11 cellular contexts compared by ENCODE assay signal in the genomic region with DNA sequence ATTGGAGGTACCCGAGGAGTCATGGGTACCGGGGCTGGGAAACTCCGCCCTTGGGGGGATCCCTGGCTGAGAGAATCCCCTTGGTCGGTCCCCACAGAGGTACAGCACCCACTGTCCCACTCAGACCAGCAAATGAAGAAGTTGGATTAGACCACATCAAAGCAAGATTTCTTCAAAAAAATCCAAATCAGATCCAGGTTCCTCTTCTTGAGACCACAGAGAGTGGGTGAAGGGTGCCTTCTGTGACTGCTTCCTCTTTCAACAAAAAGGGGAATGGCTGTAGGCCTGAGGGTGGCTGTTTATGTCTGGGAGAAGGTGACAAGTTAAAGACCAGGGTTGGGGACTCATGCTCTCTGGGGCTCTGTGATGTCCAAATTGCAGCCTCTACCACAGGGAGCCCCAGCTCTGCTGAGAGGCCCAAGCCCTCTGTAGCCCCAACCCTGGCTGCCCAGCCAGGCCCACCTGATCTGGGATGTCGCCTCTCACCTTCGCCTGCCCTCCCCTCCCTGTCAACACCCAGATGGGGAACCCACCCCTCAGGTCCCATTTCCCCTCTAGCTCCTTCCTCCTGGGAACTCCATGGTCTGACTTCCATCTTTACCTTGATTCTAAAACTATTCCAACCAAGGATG. TPM values are rescaled to one million over a fixed set of nuclear protein-coding genes. Genes with fewer than 3 reads are reported as not detected.
A peak's percentile ranks its signal among the peaks of the same experiment; 100 is the strongest.
DNase-seq lines count a peak whose midpoint lies in the region; ATAC-seq, FAIRE-seq and TF ChIP-seq lines count a peak whose summit lies in the region.
"Had no signal": no experiment of that assay in that cellular context is flagged by ENCODE, and none has a peak within 500 bp of the region (broad histone marks: within the 10 kb centered on the region; RNA-seq: fewer than 3 reads in every experiment).

No MANE protein-coding gene starts in this region.

- DNase-seq in GM10248 (ENCODE audit: extremely low spot score) (peak; percentile 83), GM20000 (ENCODE audit: low spot score) (peak; percentile 69), cortex of kidney (lab: John Stamatoyannopoulos, UW) (no peak), RWPE1 (ENCODE audit: low spot score) (no peak), urothelium cell line (ENCODE audit: low spot score) (no peak), osteoblast (ENCODE audit: insufficient read length, low spot score, missing footprints) (no peak)
- no peak for DNase-seq in central memory CD8-positive, alpha-beta T cell (ENCODE audit: low spot score in 2 of 2)
- DNase-seq: DMS53, stomach had no signal

- no peak overlapping the region for H3K4me3 Mint-ChIP-seq in central memory CD8-positive, alpha-beta T cell
- H3K4me3 Mint-ChIP-seq: neural crest cell had no signal

- TF ChIP-seq CTCF in GM10248 (IDR thresholded peaks at IDR 0.05; ENCODE audit: control extremely low read depth, extremely low read depth, low read depth, missing control alignments), result no peak
- TF ChIP-seq CTCF in GM20000 (IDR thresholded peaks at IDR 0.05; ENCODE audit: extremely low read depth, missing control alignments), result no peak
- no peak for TF ChIP-seq CTCF in RWPE1 (conservative IDR thresholded peaks at IDR 0.05; ENCODE audit: low read depth)
- TF ChIP-seq CTCF in osteoblast (IDR thresholded peaks at IDR 0.05; ENCODE audit: extremely low read depth, low read depth, low read length), result no peak

- no peak overlapping the region for H3K4me3 ChIP-seq in osteoblast (ENCODE audit: insufficient read depth, low read length)
- H3K4me3 ChIP-seq: stomach had no signal

- POLR2A ChIA-PET in GM10248 (lab: Yijun Ruan, JAX), result no interaction called here
- POLR2A ChIA-PET in RWPE1 (lab: Yijun Ruan, JAX; ENCODE audit: low non-redundant PET), result no interaction called here

- CTCF ChIA-PET in GM10248 (lab: Yijun Ruan, JAX), result no interaction called here
- CTCF ChIA-PET in RWPE1 (lab: Yijun Ruan, JAX), result interaction anchor here (0.6 kb wide), 2 partner anchors 121 to 285 kb away, joined by 3 read pairs; no protein-coding TSS in a partner anchor

- no peaks in the 10 kb centered on the region for H3K4me1 ChIP-seq in osteoblast (ENCODE audit: insufficient read depth, low read length)

- no peaks in the 10 kb centered on the region for H3K27me3 Mint-ChIP-seq in central memory CD8-positive, alpha-beta T cell

- peaks cover 1% of the 10 kb centered on the region for H3K36me3 Mint-ChIP-seq in central memory CD8-positive, alpha-beta T cell (ENCODE audit: insufficient read depth)

- no peak overlapping the region for H2AFZ ChIP-seq in osteoblast (ENCODE audit: low read length)

- H3K79me2 ChIP-seq in osteoblast (ENCODE audit: insufficient read depth, low read length), result no peaks in the 10 kb centered on the region

- no peak overlapping the region for H3K27ac Mint-ChIP-seq in central memory CD8-positive, alpha-beta T cell (ENCODE audit: low read depth)

- H4K20me1 ChIP-seq in osteoblast (ENCODE audit: insufficient read depth, low read length), result no peaks in the 10 kb centered on the region

- no peaks in the 10 kb centered on the region for H3K36me3 ChIP-seq in osteoblast (ENCODE audit: insufficient read depth, low read length)
- H3K36me3 ChIP-seq: stomach had no signal

- peaks cover 2% of the 10 kb centered on the region for H3K9me3 ChIP-seq in osteoblast (ENCODE audit: low read depth, low read length)
- H3K9me3 ChIP-seq: stomach had no signal

- no peak overlapping the region for H3K27ac ChIP-seq in RWPE1
- H3K27ac ChIP-seq in osteoblast (ENCODE audit: low read depth, low read length), result no peak overlapping the region
- H3K27ac ChIP-seq: stomach had no signal

- peaks cover 13% of the 10 kb centered on the region for H3K4me1 Mint-ChIP-seq in central memory CD8-positive, alpha-beta T cell

- H3K27me3 ChIP-seq in osteoblast (ENCODE audit: insufficient read depth, low read length), result no peaks in the 10 kb centered on the region
- H3K27me3 ChIP-seq: stomach had no signal

- H3K9me3 Mint-ChIP-seq in central memory CD8-positive, alpha-beta T cell, result no peaks in the 10 kb centered on the region

- peak; percentile 76 for ATAC-seq in HG03378 (IDR thresholded peaks at IDR 0.05; ENCODE audit: unreplicated experiment)
- peak; percentile 52 for ATAC-seq in central memory CD8-positive, alpha-beta T cell (replicated peaks; ENCODE audit: extremely low read depth, poor library complexity, severe bottlenecking)

- FAIRE-seq in urothelium cell line (lab: Jason Lieb, UNC), result no peak

- H3K4me2 ChIP-seq in osteoblast (ENCODE audit: insufficient read depth, low read length), result no peak overlapping the region

RNA-seq across cellular contexts. Expression of gene ZFP36L1, which starts 50.9 kb away (rescaled TPM):
- 46.7 and 47.1 TPM in 2 replicates for total RNA-seq in osteoblast

Comparison
In these comparisons a context has a peak if more than half of its experiments do, and no peak if none do; other contexts are left out.
1. DNase-seq: peak in GM10248 (single experiment) and GM20000 (single experiment); none in central memory CD8-positive, alpha-beta T cell (0 of 2), cortex of kidney (single experiment), RWPE1 (single experiment), urothelium cell line (single experiment) and osteoblast (single experiment).